2 cellular contexts compared by ENCODE assay signal in genomic region chr7:102149416-102149815, GRCh38.
TF ChIP-seq lines count a peak whose summit lies in the region.

No MANE protein-coding gene starts in this region.

TF ChIP-seq in GM23338, 12 proteins besides CTCF, POLR2A, EP300 and RAD21:
- TF ChIP-seq EZH2 (IDR thresholded peaks at IDR 0.05; ENCODE audit: low read depth, unreplicated experiment) (no peak), ZNF331 (CRISPR knock-in tag; IDR thresholded peaks at IDR 0.05; ENCODE audit: low read depth) (no peak), NANOG (IDR thresholded peaks at IDR 0.05; ENCODE audit: borderline replicate concordance) (no peak), EZH2phosphoT487 (IDR thresholded peaks at IDR 0.05; ENCODE audit: unreplicated experiment) (no peak), CREB1 (CRISPR knock-in tag; IDR thresholded peaks at IDR 0.05; ENCODE audit: low read depth) (no peak), REST (IDR thresholded peaks at IDR 0.05; ENCODE audit: unreplicated experiment) (no peak), ZNF114 (CRISPR knock-in tag; IDR thresholded peaks at IDR 0.05) (no peak), STAT1 (IDR thresholded peaks at IDR 0.05; ENCODE audit: unreplicated experiment) (no peak), ZNF462 (CRISPR knock-in tag; IDR thresholded peaks at IDR 0.05) (no peak), POLR2AphosphoS5 (IDR thresholded peaks at IDR 0.05; ENCODE audit: low read depth) (no peak), ETS1 (IDR thresholded peaks at IDR 0.05) (no peak), JUNB (IDR thresholded peaks at IDR 0.05; ENCODE audit: unreplicated experiment) (no peak)

TF ChIP-seq in H1, 55 proteins besides CTCF, POLR2A, EP300 and RAD21:
- no peak for TF ChIP-seq SAP30 (IDR thresholded peaks at IDR 0.05; ENCODE audit: insufficient read depth, insufficient replicate concordance, low read length)
- no peak for TF ChIP-seq HDAC2 (IDR thresholded peaks at IDR 0.05; ENCODE audit: borderline replicate concordance in 1 of 2, low read depth in 2 of 2, low read length in 2 of 2)
- no peak for TF ChIP-seq SIRT6 (IDR thresholded peaks at IDR 0.05; ENCODE audit: low read length)
- TF ChIP-seq ZNF274 (IDR thresholded peaks at IDR 0.05; ENCODE audit: borderline replicate concordance, extremely low read depth, low read length) = no peak
- no peak for TF ChIP-seq CHD1 (IDR thresholded peaks at IDR 0.05; ENCODE audit: low read depth, low read length)
- TF ChIP-seq BCL11A (IDR thresholded peaks at IDR 0.05; ENCODE audit: low read depth in 2 of 2, low read length in 2 of 2) = no peak
- TF ChIP-seq MAFK (IDR thresholded peaks at IDR 0.05; ENCODE audit: low read depth, low read length) = no peak
- no peak for TF ChIP-seq NRF1 (IDR thresholded peaks at IDR 0.05; ENCODE audit: low read depth, low read length)
- TF ChIP-seq KDM5A (IDR thresholded peaks at IDR 0.05; ENCODE audit: low read length) = no peak
- no peak for TF ChIP-seq HDAC6 (IDR thresholded peaks at IDR 0.05; ENCODE audit: low read depth, low read length)
- TF ChIP-seq SUZ12 (IDR thresholded peaks at IDR 0.05; ENCODE audit: low read length) = no peak
- TF ChIP-seq SP4 (IDR thresholded peaks at IDR 0.05; ENCODE audit: low read length) = no peak
- no peak for TF ChIP-seq CEBPB (IDR thresholded peaks at IDR 0.05; ENCODE audit: low read depth, low read length)
- no peak for TF ChIP-seq JUND (IDR thresholded peaks at IDR 0.05; ENCODE audit: low read length)
- no peak for TF ChIP-seq TAF7 (optimal IDR thresholded peaks at IDR 0.05; ENCODE audit: borderline replicate concordance, low read depth, low read length)
- TF ChIP-seq CREB1 (IDR thresholded peaks at IDR 0.05) = no peak
- TF ChIP-seq POLR2AphosphoS5 (IDR thresholded peaks at IDR 0.05; ENCODE audit: low read depth, low read length) = no peak
